ENCODE assay signal across 24 cellular contexts in genomic region chr2:7588295-7588694, GRCh38.
DNase-seq lines count a peak whose midpoint lies in the region; ATAC-seq and TF ChIP-seq lines count a peak whose summit lies in the region.
"Had no signal": no experiment of that assay in that cellular context is flagged by ENCODE, and none has a peak within 500 bp of the region (broad histone marks: within the 10 kb centered on the region; RNA-seq: fewer than 3 reads in every experiment).

No MANE protein-coding gene starts in this region.

- in situ Hi-C loops in mammary epithelial cell (cut with MboI; ENCODE audit: low sequenced_read_pairs in 2 of 2): no loop called here

- BruUV-seq in mammary epithelial cell (replicated peaks; lab: Mats Ljungman, UMichigan): no TSS peak

- H3K79me2 ChIP-seq in mammary epithelial cell (ENCODE audit: insufficient read depth, low read length): no peaks in the 10 kb centered on the region

- H3K9me3 ChIP-seq in mammary epithelial cell (replicated peaks; ENCODE audit: insufficient read depth, low read length): no peaks in the 10 kb centered on the region
- H3K9me3 ChIP-seq: neutrophil, prostate gland had no signal

- H3K4me3 ChIP-seq in mammary epithelial cell (replicated peaks in 1 of 3; ENCODE audit: insufficient read depth in 1 of 3, low read depth in 2 of 3, low read length in 3 of 3): no peak overlapping the region
- H3K4me3 ChIP-seq: lung, prostate gland had no signal

- H3K4me2 ChIP-seq in mammary epithelial cell (ENCODE audit: insufficient read depth, low read depth, low read length): no peak overlapping the region

- H3K27me3 ChIP-seq in mammary epithelial cell (ENCODE audit: insufficient read depth, low read length): peaks cover 1% of the 10 kb centered on the region

- H3K36me3 Mint-ChIP-seq in activated T-cell treated with anti-CD3 and anti-CD28 coated beads, Interleukin-2, amount 50 U/mL, for 72 hours (ENCODE audit: insufficient read depth in 2 of 2): peaks cover 7 to 22% of the 10 kb centered on the region in 2 donors
- H3K36me3 Mint-ChIP-seq: activated naive CD4-positive, alpha-beta T cell treated with anti-CD3 and anti-CD28 coated beads, Interleukin-2, amount 10 ng/mL, durations not matched to agents 7 days and 5 days; CD4-positive, CD25-positive, alpha-beta regulatory T cell had no signal

- H3K9me3 Mint-ChIP-seq in activated T-cell treated with anti-CD3 and anti-CD28 coated beads, Interleukin-2, amount 50 U/mL, for 72 hours: peaks cover 9 to 11% of the 10 kb centered on the region in 2 donors
- peaks cover under 1 to 11% of the 10 kb centered on the region in 2 donors for H3K9me3 Mint-ChIP-seq in stimulated activated naive CD8-positive, alpha-beta T cell treated with anti-CD3 and anti-CD28 coated beads, Interleukin-15, amount 100 ng/mL, for 72 hours
- H3K9me3 Mint-ChIP-seq: activated naive CD4-positive, alpha-beta T cell treated with anti-CD3 and anti-CD28 coated beads, Interleukin-2, amount 10 ng/mL, durations not matched to agents 7 days and 5 days had no signal

- no peaks in the 10 kb centered on the region for H3K36me3 ChIP-seq in mammary epithelial cell (ENCODE audit: insufficient read depth, low read length)
- H3K36me3 ChIP-seq: neutrophil, prostate gland had no signal

- dilution Hi-C loops in mammary epithelial cell (cut with HindIII; ENCODE audit: low sequenced_read_pairs): no loop called here

- CTCF ChIA-PET in mammary epithelial cell (lab: Charles Lee; ENCODE audit: low non-redundant PET): no interaction called here

- no peaks in the 10 kb centered on the region for H4K20me1 ChIP-seq in mammary epithelial cell (ENCODE audit: insufficient read depth, low read length)

- 59% methylated on average over 5 of the region's 5 CpGs for WGBS in mammary epithelial cell (ENCODE audit: low coverage, missing lambda C conversion rate)

- H3K27ac ChIP-seq in mammary epithelial cell (ENCODE audit: insufficient read depth, low read depth, low read length): no peak overlapping the region
- H3K27ac ChIP-seq: neutrophil, prostate gland had no signal

- no peak overlapping the region for H3K9ac ChIP-seq in mammary epithelial cell (ENCODE audit: insufficient read depth, low read length)

- H3K4me1 Mint-ChIP-seq in activated T-cell treated with anti-CD3 and anti-CD28 coated beads, Interleukin-2, amount 50 U/mL, for 72 hours (ENCODE audit: low read depth): peaks cover 38% of the 10 kb centered on the region
- peaks cover 43% of the 10 kb centered on the region for H3K4me1 Mint-ChIP-seq in stimulated activated naive CD8-positive, alpha-beta T cell treated with anti-CD3 and anti-CD28 coated beads, Interleukin-15, amount 100 ng/mL, for 72 hours
- H3K4me1 Mint-ChIP-seq: activated naive CD4-positive, alpha-beta T cell treated with anti-CD3 and anti-CD28 coated beads, Interleukin-2, amount 10 ng/mL, durations not matched to agents 7 days and 5 days; CD4-positive, CD25-positive, alpha-beta regulatory T cell had no signal

- TF ChIP-seq CTCF in mammary epithelial cell (conservative IDR thresholded peaks at IDR 0.05 in 1 of 2, IDR thresholded peaks at IDR 0.05 in 1 of 2; ENCODE audit: extremely low read depth in 1 of 2, insufficient read depth in 1 of 2, low read depth in 1 of 2, low read length in 2 of 2): no peak

- H3K4me1 ChIP-seq in mammary epithelial cell (ENCODE audit: insufficient read depth, low read length): no peaks in the 10 kb centered on the region
- H3K4me1 ChIP-seq: prostate gland had no signal

- no peaks in the 10 kb centered on the region for H3K27me3 Mint-ChIP-seq in activated T-cell treated with anti-CD3 and anti-CD28 coated beads, Interleukin-2, amount 50 U/mL, for 72 hours (ENCODE audit: low read depth)
- H3K27me3 Mint-ChIP-seq in stimulated activated naive CD8-positive, alpha-beta T cell treated with anti-CD3 and anti-CD28 coated beads, Interleukin-15, amount 100 ng/mL, for 72 hours: no peaks in the 10 kb centered on the region
- H3K27me3 Mint-ChIP-seq: activated naive CD4-positive, alpha-beta T cell treated with anti-CD3 and anti-CD28 coated beads, Interleukin-2, amount 10 ng/mL, durations not matched to agents 7 days and 5 days; CD4-positive, CD25-positive, alpha-beta regulatory T cell had no signal

- no peak for DNase-seq in activated T-cell treated with anti-CD3 and anti-CD28 coated beads, Interleukin-2, amount 50 U/mL, for 72 hours
- DNase-seq in activated T-cell treated with anti-CD3 and anti-CD28 coated beads for 4 hours (no peak), NCI-H460 (ENCODE audit: extremely low read depth, low read depth) (peak; percentile 36), mammary epithelial cell (peak; percentile 4), cerebellar cortex (ENCODE audit: low spot score) (no peak)
- no peak for DNase-seq in stimulated activated naive CD8-positive, alpha-beta T cell treated with anti-CD3 and anti-CD28 coated beads, Interleukin-15, amount 100 ng/mL, for 72 hours
- DNase-seq: activated CD4-positive, alpha-beta T cell treated with anti-CD3 and anti-CD28 coated beads for 1 hour; activated naive CD4-positive, alpha-beta T cell treated with anti-CD3 and anti-CD28 coated beads, Interleukin-2, amount 10 ng/mL, durations not matched to agents 7 days and 5 days; CD4-positive, CD25-positive, alpha-beta regulatory T cell; DMS 273 treated with DMSO at 0.1 percent for 48 hours; effector memory CD4-positive, alpha-beta T cell; glutamatergic neuron; HCEC 1CT; MM.1S; NCI-H1694; NCI-H2171 treated with DMSO at 0.1 percent for 48 hours; NCI-H69; OCI-M1; SW 1271 had no signal

- ATAC-seq in activated T-cell treated with anti-CD3 and anti-CD28 coated beads, Interleukin-2, amount 50 U/mL, for 72 hours (replicated peaks in 1 of 2): peak; percentile 79 to 86
- peak; percentile 86 for ATAC-seq in stimulated activated naive CD8-positive, alpha-beta T cell treated with anti-CD3 and anti-CD28 coated beads, Interleukin-15, amount 100 ng/mL, for 72 hours
- ATAC-seq in HG03442 (IDR thresholded peaks at IDR 0.05; ENCODE audit: unreplicated experiment): no peak
- ATAC-seq: Right ventricle myocardium inferior had no signal

- peak overlapping the region; percentile 57 for H3K27ac Mint-ChIP-seq in activated T-cell treated with anti-CD3 and anti-CD28 coated beads, Interleukin-2, amount 50 U/mL, for 72 hours
- peak overlapping the region in 1 of 2 donors; percentile 41 for H3K27ac Mint-ChIP-seq in stimulated activated naive CD8-positive, alpha-beta T cell treated with anti-CD3 and anti-CD28 coated beads, Interleukin-15, amount 100 ng/mL, for 72 hours
- H3K27ac Mint-ChIP-seq: activated naive CD4-positive, alpha-beta T cell treated with anti-CD3 and anti-CD28 coated beads, Interleukin-2, amount 10 ng/mL, durations not matched to agents 7 days and 5 days; CD4-positive, CD25-positive, alpha-beta regulatory T cell had no signal

- intact Hi-C loops in mammary epithelial cell (cut with micrococcal nuclease): no loop called here

- H2AFZ ChIP-seq in mammary epithelial cell (ENCODE audit: low read depth, low read length): no peak overlapping the region

- H3K4me3 Mint-ChIP-seq in activated T-cell treated with anti-CD3 and anti-CD28 coated beads, Interleukin-2, amount 50 U/mL, for 72 hours: peak overlapping the region; percentile 50 to 71
- peak overlapping the region; percentile 12 to 59 for H3K4me3 Mint-ChIP-seq in stimulated activated naive CD8-positive, alpha-beta T cell treated with anti-CD3 and anti-CD28 coated beads, Interleukin-15, amount 100 ng/mL, for 72 hours
- H3K4me3 Mint-ChIP-seq: activated naive CD4-positive, alpha-beta T cell treated with anti-CD3 and anti-CD28 coated beads, Interleukin-2, amount 10 ng/mL, durations not matched to agents 7 days and 5 days; CD4-positive, CD25-positive, alpha-beta regulatory T cell had no signal

Comparison
In these comparisons a context has a peak if more than half of its experiments do, and no peak if none do; other contexts are left out.
1. DNase-seq: peak in NCI-H460 (single experiment) and mammary epithelial cell (single experiment); none in activated T-cell treated with anti-CD3 and anti-CD28 coated beads, Interleukin-2, amount 50 U/mL, for 72 hours (0 of 2), activated T-cell treated with anti-CD3 and anti-CD28 coated beads for 4 hours (single experiment), stimulated activated naive CD8-positive, alpha-beta T cell treated with anti-CD3 and anti-CD28 coated beads, Interleukin-15, amount 100 ng/mL, for 72 hours (0 of 2) and cerebellar cortex (single experiment).